1 cellular context compared by ENCODE assay signal in the genomic region with DNA sequence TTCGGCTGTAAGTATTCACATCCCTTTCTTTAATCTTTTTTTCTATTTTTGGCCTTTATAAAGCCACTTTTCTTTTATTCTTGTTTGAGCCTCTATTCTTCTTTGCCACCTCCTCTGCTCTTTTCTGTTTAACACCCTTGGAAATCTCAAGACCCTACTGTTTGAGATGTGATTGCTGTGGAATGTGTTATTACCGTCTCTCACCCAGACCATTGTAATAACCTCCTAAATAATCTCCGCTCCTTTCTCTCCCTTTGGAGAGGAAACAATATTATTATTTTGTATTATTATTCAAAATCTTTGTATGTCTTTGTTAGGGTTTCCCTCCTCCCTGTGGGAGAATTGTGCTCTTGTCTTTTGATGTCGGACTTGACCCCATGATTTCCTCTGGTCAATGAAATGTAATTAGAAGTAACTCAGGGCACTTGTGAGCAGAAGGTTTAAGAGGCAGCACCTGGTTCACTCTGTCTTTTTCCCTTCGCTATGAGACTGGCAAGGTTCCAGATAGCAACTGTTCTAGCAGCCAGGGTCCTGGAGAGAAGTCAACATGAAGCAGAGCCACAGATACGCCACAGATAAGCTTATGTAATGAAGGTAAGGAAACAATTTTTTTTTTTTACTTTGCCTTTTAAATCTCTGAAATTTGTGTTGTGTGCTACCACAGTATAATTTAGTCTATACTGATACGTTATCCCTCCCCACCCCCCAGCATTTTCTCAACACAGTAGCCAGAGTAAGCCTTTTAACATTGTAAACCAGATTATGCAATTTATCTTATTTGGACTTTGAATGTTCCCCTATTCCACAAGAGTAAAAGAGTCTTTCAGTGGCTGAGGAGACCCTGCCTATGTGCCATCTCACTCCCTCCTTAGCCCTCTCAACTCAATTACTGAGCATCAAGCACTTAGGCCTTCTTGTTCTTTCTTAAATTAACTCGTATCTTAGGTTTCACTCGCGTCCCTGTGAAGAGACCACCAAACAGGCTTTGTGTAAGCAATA.
TF ChIP-seq lines count a peak whose summit lies in the region.

No MANE protein-coding gene starts in this region.

TF ChIP-seq in GM23338, 12 proteins besides CTCF, POLR2A, EP300 and RAD21 (continued from another document):
- TF ChIP-seq ZNF462 (CRISPR knock-in tag; IDR thresholded peaks at IDR 0.05) (0 out of 2 replicates have a peak, but pooled peaks have one; percentile 57), CREB1 (CRISPR knock-in tag; IDR thresholded peaks at IDR 0.05; ENCODE audit: low read depth) (no peak)
